8 cellular contexts compared by ENCODE assay signal in genomic region chr11:70399681-70400112, GRCh38. TPM values are rescaled to one million over a fixed set of nuclear protein-coding genes. Genes with fewer than 3 reads are reported as not detected.
DNase-seq lines count a peak whose midpoint lies in the region; ATAC-seq and TF ChIP-seq lines count a peak whose summit lies in the region.

No MANE protein-coding gene starts in this region.

- no peak overlapping the region for H2AFZ ChIP-seq in H9 (ENCODE audit: low read length)

- H2BK20ac ChIP-seq in H9 (ENCODE audit: low read depth, low read length, poor library complexity, severe bottlenecking): no peak overlapping the region

- peaks cover 25 to 26% of the 10 kb centered on the region in 2 experiments for H3K4me1 Mint-ChIP-seq in H9

- H2BK5ac ChIP-seq in H9 (ENCODE audit: insufficient read length, low read length): no peak overlapping the region

- H4K5ac ChIP-seq in H9 (ENCODE audit: insufficient read length, low read depth, low read length): no peak overlapping the region

- H3K36me3 Mint-ChIP-seq in H9 (ENCODE audit: insufficient read depth in 1 of 3, low read depth in 3 of 3): peaks cover 9 to 27% (median 16%) of the 10 kb centered on the region in 3 experiments; a peak in 6 of 7 replicates

- H3K4me1 ChIP-seq in H9 (ENCODE audit: insufficient read depth, low read length): no peaks in the 10 kb centered on the region
- peaks cover 0 to 4% of the 10 kb centered on the region in 2 donors for H3K4me1 ChIP-seq in aorta (ENCODE audit: control insufficient read depth in 1 of 2, insufficient read depth in 2 of 2, low read length in 2 of 2)

- no peak overlapping the region for H3T11ph ChIP-seq in H9 (ENCODE audit: low read length)

- peak overlapping the region; percentile 86 to 92 for H3K4me3 Mint-ChIP-seq in H9

- DNase-seq in H9 (peak; percentile 58), T1000 (lab: John Stamatoyannopoulos, UW) (peak; percentile 91), fibroblast of peridontal ligament (ENCODE audit: extremely low read depth) (peak; percentile 93), myocyte (ENCODE audit: low read depth) (peak; percentile 92), aorta (peak; percentile 93 to 96)

- H3K56ac ChIP-seq in H9 (ENCODE audit: insufficient read length, low read depth, low read length): no peak overlapping the region

- H3K27ac Mint-ChIP-seq in H9: peak overlapping the region in 2 of 3 experiments; percentile 16 to 90; a peak in 2 of 7 replicates

- TF ChIP-seq CTCF in H9 (conservative IDR thresholded peaks at IDR 0.05): no peak

- H2BK12ac ChIP-seq in H9 (ENCODE audit: insufficient read length, low read depth, low read length): no peak overlapping the region

- H4K91ac ChIP-seq in H9 (ENCODE audit: insufficient read length, low read depth, low read length): no peak overlapping the region

- no peaks in the 10 kb centered on the region for H3K27me3 Mint-ChIP-seq in H9 (ENCODE audit: low read depth)

- H3K4me3 ChIP-seq in aorta (ENCODE audit: low read length in 2 of 2): peak overlapping the region; percentile 96

- H4K20me1 ChIP-seq in H9 (ENCODE audit: control insufficient read depth, insufficient read depth, insufficient read length): no peaks in the 10 kb centered on the region

- H4K8ac ChIP-seq in H9 (replicated peaks; ENCODE audit: insufficient read length, low read depth, low read length): no peak overlapping the region

- intact Hi-C loops in aorta (cut with DNase I): loop anchor here (5.0 kb wide), 2 partner anchors 37 to 127 kb away; partner anchors contain the start of gene PPFIA1 (in 1 of the 2)

- peak overlapping the region; percentile 75 for H3K9ac ChIP-seq in H9 (ENCODE audit: extremely low read depth, insufficient read length, low read length)

- no peaks in the 10 kb centered on the region for H3K9me3 ChIP-seq in H9 (ENCODE audit: control insufficient read depth, low read depth, low read length)
- H3K9me3 ChIP-seq in aorta (ENCODE audit: control insufficient read depth, low read length): no peaks in the 10 kb centered on the region

- peaks cover 17% of the 10 kb centered on the region for H3K23me2 ChIP-seq in H9 (ENCODE audit: insufficient read length, low read depth, low read length, poor library complexity, severe bottlenecking)

- ATAC-seq in aorta (ENCODE audit: low FRiP score): peak; percentile 91
- ATAC-seq in HG03280 (IDR thresholded peaks at IDR 0.05; ENCODE audit: unreplicated experiment): no peak
- ATAC-seq in HG02763 (IDR thresholded peaks at IDR 0.05; ENCODE audit: unreplicated experiment): no peak
- ATAC-seq in GM19467 (IDR thresholded peaks at IDR 0.05; ENCODE audit: unreplicated experiment): no peak

- peaks cover 2% of the 10 kb centered on the region for H3K79me1 ChIP-seq in H9 (ENCODE audit: insufficient read depth, low read depth, low read length, poor library complexity, severe bottlenecking)

- H3K18ac ChIP-seq in H9 (ENCODE audit: insufficient read length, low read depth, low read length): peak overlapping the region; percentile 71

- H3K36me3 ChIP-seq in aorta (ENCODE audit: control insufficient read depth in 1 of 2, insufficient read depth in 2 of 2, low read length in 1 of 2): no peaks in the 10 kb centered on the region

- H3K4me2 ChIP-seq in H9 (ENCODE audit: insufficient read depth, insufficient read length, low read length): peak overlapping the region; percentile 89

- H3K23ac ChIP-seq in H9 (ENCODE audit: insufficient read length, low read depth, low read length): no peak overlapping the region

- no CpG with 5 or more reads among the region's 16 CpGs for WGBS in H9 (ENCODE audit: extremely low coverage, insufficient read length, low lambda C conversion rate)
- WGBS in aorta, 2 donors: 1 to 4% methylated on average over 16 of the region's 16 CpGs

- no peak overlapping the region for H2AK5ac ChIP-seq in H9 (ENCODE audit: insufficient read length, low read length)

- H3K27me3 ChIP-seq in H9 (ENCODE audit: insufficient read depth, low read length) (no peaks in the 10 kb centered on the region), aorta (ENCODE audit: control insufficient read depth in 1 of 2, insufficient read depth in 2 of 2, low read length in 1 of 2) (no peaks in the 10 kb centered on the region)

- no peak overlapping the region for H3K4ac ChIP-seq in H9 (ENCODE audit: low read depth, low read length)

- no peak overlapping the region for H2BK120ac ChIP-seq in H9 (ENCODE audit: low read depth, low read length, poor library complexity, severe bottlenecking)

- H2BK15ac ChIP-seq in H9 (ENCODE audit: low read depth, low read length): no peak overlapping the region

- no peaks in the 10 kb centered on the region for H3K9me3 Mint-ChIP-seq in H9

- peaks cover 29% of the 10 kb centered on the region; the same call in 1 of the 2 replicates for H3K79me2 ChIP-seq in H9 (ENCODE audit: insufficient read depth, low read length)

- H3K14ac ChIP-seq in H9 (ENCODE audit: insufficient read depth, low read length): no peak overlapping the region

- no peak overlapping the region for H3K27ac ChIP-seq in H9 (ENCODE audit: insufficient read length, low read depth, low read length)
- peak overlapping the region; percentile 38 to 86 for H3K27ac ChIP-seq in aorta (ENCODE audit: low read depth in 1 of 2, low read length in 2 of 2)

RNA-seq across cellular contexts. Expression of gene CTTN, which starts 1.4 kb away (rescaled TPM):
- total RNA-seq in H9 (2021) (224 and 226 TPM in 2 replicates), myocyte (197 and 201 TPM in 2 replicates), aorta (100 to 1,000 TPM; 280 to 355 TPM)
- 226 TPM for polyA plus RNA-seq in myocyte (2012)
- 100 to 1,000 TPM in 1 of 2 donors, 10 to 100 TPM in 1; 67.6 to 290 TPM for polyA plus RNA-seq in aorta
